1 cellular context compared by ENCODE assay signal in genomic region chr14:24053548-24054323, GRCh38.
TF ChIP-seq lines count a peak whose summit lies in the region.

No MANE protein-coding gene starts in this region.

TF ChIP-seq in WTC11, 78 proteins besides CTCF, POLR2A, EP300 and RAD21 (continued from another document):
- TF ChIP-seq ARID4B (CRISPR knock-in tag; IDR thresholded peaks at IDR 0.05; ENCODE audit: borderline replicate concordance) = no peak
- TF ChIP-seq GRHL2 (CRISPR knock-in tag; IDR thresholded peaks at IDR 0.05; ENCODE audit: insufficient replicate concordance, severe bottlenecking) = no peak
- TF ChIP-seq, protein P1, sequence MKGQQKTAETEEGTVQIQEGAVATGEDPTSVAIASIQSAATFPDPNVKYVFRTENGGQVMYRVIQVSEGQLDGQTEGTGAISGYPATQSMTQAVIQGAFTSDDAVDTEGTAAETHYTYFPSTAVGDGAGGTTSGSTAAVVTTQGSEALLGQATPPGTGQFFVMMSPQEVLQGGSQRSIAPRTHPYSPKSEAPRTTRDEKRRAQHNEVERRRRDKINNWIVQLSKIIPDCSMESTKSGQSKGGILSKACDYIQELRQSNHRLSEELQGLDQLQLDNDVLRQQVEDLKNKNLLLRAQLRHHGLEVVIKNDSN (CRISPR knock-in tag; IDR thresholded peaks at IDR 0.05) = no peak
- TF ChIP-seq ZNF317 (CRISPR knock-in tag; IDR thresholded peaks at IDR 0.05; ENCODE audit: borderline replicate concordance, low read depth) = no peak
- TF ChIP-seq AR (CRISPR knock-in tag; IDR thresholded peaks at IDR 0.05) = no peak
- TF ChIP-seq, protein P2, sequence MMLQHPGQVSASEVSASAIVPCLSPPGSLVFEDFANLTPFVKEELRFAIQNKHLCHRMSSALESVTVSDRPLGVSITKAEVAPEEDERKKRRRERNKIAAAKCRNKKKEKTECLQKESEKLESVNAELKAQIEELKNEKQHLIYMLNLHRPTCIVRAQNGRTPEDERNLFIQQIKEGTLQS (CRISPR knock-in tag; conservative IDR thresholded peaks at IDR 0.05) = no peak
- TF ChIP-seq E2F1 (CRISPR knock-in tag; IDR thresholded peaks at IDR 0.05) = no peak
- no peak for TF ChIP-seq MYBL2 (CRISPR knock-in tag; IDR thresholded peaks at IDR 0.05)
- no peak for TF ChIP-seq GABPB1 (CRISPR knock-in tag; IDR thresholded peaks at IDR 0.05)
- TF ChIP-seq EMX1 (CRISPR knock-in tag; IDR thresholded peaks at IDR 0.05) = no peak
- no peak for TF ChIP-seq STAT6 (CRISPR knock-in tag; conservative IDR thresholded peaks at IDR 0.05; ENCODE audit: low read depth)
- TF ChIP-seq, protein P3, sequence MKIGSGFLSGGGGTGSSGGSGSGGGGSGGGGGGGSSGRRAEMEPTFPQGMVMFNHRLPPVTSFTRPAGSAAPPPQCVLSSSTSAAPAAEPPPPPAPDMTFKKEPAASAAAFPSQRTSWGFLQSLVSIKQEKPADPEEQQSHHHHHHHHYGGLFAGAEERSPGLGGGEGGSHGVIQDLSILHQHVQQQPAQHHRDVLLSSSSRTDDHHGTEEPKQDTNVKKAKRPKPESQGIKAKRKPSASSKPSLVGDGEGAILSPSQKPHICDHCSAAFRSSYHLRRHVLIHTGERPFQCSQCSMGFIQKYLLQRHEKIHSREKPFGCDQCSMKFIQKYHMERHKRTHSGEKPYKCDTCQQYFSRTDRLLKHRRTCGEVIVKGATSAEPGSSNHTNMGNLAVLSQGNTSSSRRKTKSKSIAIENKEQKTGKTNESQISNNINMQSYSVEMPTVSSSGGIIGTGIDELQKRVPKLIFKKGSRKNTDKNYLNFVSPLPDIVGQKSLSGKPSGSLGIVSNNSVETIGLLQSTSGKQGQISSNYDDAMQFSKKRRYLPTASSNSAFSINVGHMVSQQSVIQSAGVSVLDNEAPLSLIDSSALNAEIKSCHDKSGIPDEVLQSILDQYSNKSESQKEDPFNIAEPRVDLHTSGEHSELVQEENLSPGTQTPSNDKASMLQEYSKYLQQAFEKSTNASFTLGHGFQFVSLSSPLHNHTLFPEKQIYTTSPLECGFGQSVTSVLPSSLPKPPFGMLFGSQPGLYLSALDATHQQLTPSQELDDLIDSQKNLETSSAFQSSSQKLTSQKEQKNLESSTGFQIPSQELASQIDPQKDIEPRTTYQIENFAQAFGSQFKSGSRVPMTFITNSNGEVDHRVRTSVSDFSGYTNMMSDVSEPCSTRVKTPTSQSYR (CRISPR knock-in tag; IDR thresholded peaks at IDR 0.05) = no peak
- TF ChIP-seq, protein P4, sequence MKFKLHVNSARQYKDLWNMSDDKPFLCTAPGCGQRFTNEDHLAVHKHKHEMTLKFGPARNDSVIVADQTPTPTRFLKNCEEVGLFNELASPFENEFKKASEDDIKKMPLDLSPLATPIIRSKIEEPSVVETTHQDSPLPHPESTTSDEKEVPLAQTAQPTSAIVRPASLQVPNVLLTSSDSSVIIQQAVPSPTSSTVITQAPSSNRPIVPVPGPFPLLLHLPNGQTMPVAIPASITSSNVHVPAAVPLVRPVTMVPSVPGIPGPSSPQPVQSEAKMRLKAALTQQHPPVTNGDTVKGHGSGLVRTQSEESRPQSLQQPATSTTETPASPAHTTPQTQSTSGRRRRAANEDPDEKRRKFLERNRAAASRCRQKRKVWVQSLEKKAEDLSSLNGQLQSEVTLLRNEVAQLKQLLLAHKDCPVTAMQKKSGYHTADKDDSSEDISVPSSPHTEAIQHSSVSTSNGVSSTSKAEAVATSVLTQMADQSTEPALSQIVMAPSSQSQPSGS (CRISPR knock-in tag; IDR thresholded peaks at IDR 0.05; ENCODE audit: borderline replicate concordance, low read depth) = no peak
